In the genomic region with DNA sequence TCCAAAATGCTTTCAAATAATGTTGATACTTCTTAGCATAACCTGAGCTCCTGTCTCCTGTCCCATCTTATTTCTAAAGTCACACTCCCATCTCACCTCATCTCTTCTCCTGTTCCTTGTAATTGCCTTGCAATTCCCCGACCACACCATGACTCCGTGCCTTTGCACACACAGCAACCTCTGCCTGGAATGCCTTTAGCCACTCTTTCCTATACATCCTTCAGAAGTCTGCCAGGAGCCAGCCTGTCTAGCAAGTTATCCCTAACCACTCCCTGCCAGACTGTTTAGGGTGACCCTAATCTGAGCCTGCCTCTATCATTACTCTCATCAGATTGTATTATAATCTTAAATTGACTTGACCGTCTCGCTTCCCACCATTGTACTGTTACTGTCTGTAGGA, we compare ENCODE assay signal across 28 cellular contexts.
"Had no signal": no experiment of that assay in that cellular context is flagged by ENCODE, and none has a peak within 500 bp of the region (broad histone marks: within the 10 kb centered on the region; RNA-seq: fewer than 3 reads in every experiment).

No MANE protein-coding gene starts in this region.

- H3K4me1 Mint-ChIP-seq: activated T-helper 17 cell treated with anti-CD3 and anti-CD28 coated beads, Interleukin-2, amount 50 U/mL, for 72 hours; brain had no signal

- H3K27me3 ChIP-seq: ascending aorta, breast epithelium, cardiac muscle cell, colonic mucosa, gastrocnemius medialis had no signal

- H3K4me3 ChIP-seq: ascending aorta, breast epithelium, cardiac muscle cell, colonic mucosa, gastrocnemius medialis, heart left ventricle had no signal

- H3K27ac ChIP-seq: ascending aorta, breast epithelium, cardiac muscle cell, colonic mucosa, gastrocnemius medialis, heart left ventricle had no signal

- H3K36me3 Mint-ChIP-seq: activated naive CD8-positive, alpha-beta T cell; brain had no signal

- H3K27ac Mint-ChIP-seq: activated CD4-positive, alpha-beta T cell treated with anti-CD3 and anti-CD28 coated beads, Interleukin-2, amount 10 ng/mL, durations not matched to agents 7 days and 5 days; activated CD8-positive, alpha-beta T cell treated with anti-CD3 and anti-CD28 coated beads for 36 hours; activated naive CD8-positive, alpha-beta T cell; activated T-helper 17 cell treated with anti-CD3 and anti-CD28 coated beads, Interleukin-2, amount 50 U/mL, for 72 hours; brain had no signal

- H3K4me1 ChIP-seq: ascending aorta, breast epithelium, colonic mucosa, gastrocnemius medialis, heart left ventricle had no signal

- DNase-seq: activated CD4-positive, alpha-beta T cell treated with anti-CD3 and anti-CD28 coated beads for 4 hours; activated CD4-positive, alpha-beta T cell treated with anti-CD3 and anti-CD28 coated beads, Interleukin-2, amount 10 ng/mL, durations not matched to agents 7 days and 5 days; activated CD4-positive, alpha-beta T cell treated with anti-CD3 and anti-CD28 coated beads, Interleukin-2, amount 50 U/mL, for 4 hours; activated CD4-positive, CD25-positive, alpha-beta regulatory T cell; activated CD4-positive, CD25-positive, alpha-beta regulatory T cell treated with anti-CD3 and anti-CD28 coated beads, Interleukin-2, amount 50 U/mL, for 72 hours; activated CD8-positive, alpha-beta memory T cell treated with anti-CD3 and anti-CD28 coated beads for 24 hours; activated CD8-positive, alpha-beta T cell treated with anti-CD3 and anti-CD28 coated beads for 36 hours; activated effector memory CD4-positive, alpha-beta T cell treated with Interleukin-2 at 50 U/mL for 16 hours; activated gamma-delta T cell treated with Interleukin-2 at 50 U/mL for 16 hours; activated naive CD4-positive, alpha-beta T cell treated with anti-CD3 and anti-CD28 coated beads, Interleukin-2, amount 50 U/mL, for 16 hours; activated naive CD4-positive, alpha-beta T cell treated with Interleukin-2 at 50 U/mL for 16 hours; activated T-cell treated with anti-CD3 and anti-CD28 coated beads, Interleukin-2, amount 50 U/mL, for 4 hours; central memory CD4-positive, alpha-beta T cell; cerebellar nuclear complex; colonic mucosa; effector CD8-positive, alpha-beta T cell; foreskin fibroblast; gastrocnemius medialis; glutamatergic neuron; heart left ventricle; T-helper 2 cell had no signal

- ATAC-seq: esophagus mucosa, gastrocnemius medialis, heart left ventricle had no signal

- H3K9me3 Mint-ChIP-seq: activated CD4-positive, alpha-beta T cell treated with anti-CD3 and anti-CD28 coated beads, Interleukin-2, amount 10 ng/mL, durations not matched to agents 7 days and 5 days; activated CD8-positive, alpha-beta T cell treated with anti-CD3 and anti-CD28 coated beads for 36 hours; activated T-cell treated with anti-CD3 and anti-CD28 coated beads, Interleukin-2, amount 50 U/mL, for 4 hours; activated T-helper 17 cell treated with anti-CD3 and anti-CD28 coated beads, Interleukin-2, amount 50 U/mL, for 72 hours; brain had no signal

- H3K27me3 Mint-ChIP-seq: brain had no signal

- H3K9me3 ChIP-seq: ascending aorta, breast epithelium, colonic mucosa, gastrocnemius medialis, heart left ventricle had no signal

- H3K36me3 ChIP-seq: ascending aorta, breast epithelium, cardiac muscle cell, colonic mucosa, gastrocnemius medialis, heart left ventricle had no signal

- H3K4me3 Mint-ChIP-seq: activated CD4-positive, alpha-beta T cell treated with anti-CD3 and anti-CD28 coated beads, Interleukin-2, amount 10 ng/mL, durations not matched to agents 7 days and 5 days; activated CD8-positive, alpha-beta T cell treated with anti-CD3 and anti-CD28 coated beads for 36 hours; activated naive CD8-positive, alpha-beta T cell; activated T-cell treated with anti-CD3 and anti-CD28 coated beads, Interleukin-2, amount 50 U/mL, for 4 hours; activated T-helper 17 cell treated with anti-CD3 and anti-CD28 coated beads, Interleukin-2, amount 50 U/mL, for 72 hours; brain had no signal
